Comparison of ENCODE assay signal across 7 cellular contexts in genomic region chr1:22526677-22527076, GRCh38. TPM values are rescaled to one million over a fixed set of nuclear protein-coding genes. Genes with fewer than 3 reads are reported as not detected.
"Had no signal": no experiment of that assay in that cellular context is flagged by ENCODE, and none has a peak within 500 bp of the region (broad histone marks: within the 10 kb centered on the region; RNA-seq: fewer than 3 reads in every experiment).

No MANE protein-coding gene starts in this region.

- H3K27ac ChIP-seq: HL-60 had no signal

- H3K27me3 Mint-ChIP-seq: IgD-negative memory B cell had no signal

- H3K9me3 Mint-ChIP-seq: GM23338, HFFc6, IgD-negative memory B cell had no signal

- ATAC-seq: HepG2 had no signal

- H3K27ac Mint-ChIP-seq: GM23338, HFFc6, IgD-negative memory B cell had no signal

- H3K4me1 ChIP-seq: HAP-1 had no signal

- H3K4me1 Mint-ChIP-seq: GM23338, IgD-negative memory B cell had no signal

- H3K9me3 ChIP-seq: HAP-1 had no signal

- H3K4me3 ChIP-seq: GM23338, HAP-1 had no signal

- DNase-seq: HFFc6 had no signal

- H3K4me3 Mint-ChIP-seq: GM23338, HFFc6, IgD-negative memory B cell had no signal

RNA-seq across cellular contexts. Expression of gene EPHA8, which starts 36.6 kb away (rescaled TPM):
- total RNA-seq: HepG2, HFFc6, HT1080 had no signal
